Comparison of ENCODE assay signal across 1 cellular context in the genomic region with DNA sequence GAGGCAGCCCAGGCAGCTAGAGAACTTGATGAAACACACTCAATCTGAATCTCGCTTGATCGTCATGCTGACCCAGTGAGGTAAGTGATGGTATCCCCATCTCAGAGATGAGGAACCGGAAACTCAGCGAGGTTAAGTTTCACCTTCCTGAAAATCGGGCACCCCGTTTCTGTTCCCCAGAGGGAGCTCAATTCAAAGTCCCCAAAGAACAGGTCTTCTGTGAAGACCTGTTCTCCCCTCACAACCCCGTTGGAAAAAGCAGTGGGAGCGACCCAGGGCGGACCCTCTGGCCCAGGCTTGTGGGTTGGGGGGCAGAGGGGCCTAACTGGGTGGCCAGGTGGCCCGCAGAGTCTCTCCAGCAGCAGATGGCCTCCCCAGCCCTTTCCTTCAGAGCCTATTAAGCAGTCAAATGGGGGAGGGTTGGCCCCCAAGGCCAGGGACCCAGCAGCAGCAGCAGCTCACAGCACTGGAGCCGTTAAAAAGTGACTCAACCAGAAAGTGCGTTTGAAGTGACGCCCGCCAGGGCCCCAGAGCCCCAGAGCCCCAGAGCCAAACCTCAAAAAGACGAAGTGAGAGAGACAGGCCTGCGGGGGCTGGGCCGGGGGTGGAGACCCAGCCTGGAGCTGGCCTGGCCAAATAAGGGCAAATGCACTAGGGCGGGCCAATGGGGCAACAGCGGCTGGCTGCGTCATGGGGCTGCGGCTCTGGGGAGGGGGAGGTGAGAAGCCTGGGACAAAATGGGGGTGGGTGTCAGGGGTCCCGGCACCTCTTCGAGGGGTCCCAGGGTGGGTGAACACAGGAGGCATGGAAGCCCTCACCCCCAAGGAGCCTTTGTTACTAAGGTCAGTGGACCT.
TF ChIP-seq lines count a peak whose summit lies in the region.

No MANE protein-coding gene starts in this region.

TF ChIP-seq in K562, 482 proteins besides CTCF, POLR2A, EP300 and RAD21 (continued from another document and continues in another):
- TF ChIP-seq KLF6 (CRISPR knock-in tag; IDR thresholded peaks at IDR 0.05; ENCODE audit: borderline replicate concordance) (no peak; the same call in 1 of the 2 replicates), NFE2L1 (tag; IDR thresholded peaks at IDR 0.05; ENCODE audit: borderline replicate concordance, low read depth) (no peak), CSDE1 (IDR thresholded peaks at IDR 0.05) (peak in 1 of 2 experiments; percentile 28; a peak in 1 of 4 replicates), ZNF668 (CRISPR knock-in tag; IDR thresholded peaks at IDR 0.05) (no peak), ZNF780A (CRISPR knock-in tag; IDR thresholded peaks at IDR 0.05) (no peak), ZKSCAN3 (CRISPR knock-in tag; IDR thresholded peaks at IDR 0.05) (no peak), TAF1 (IDR thresholded peaks at IDR 0.05; ENCODE audit: control insufficient read depth, extremely low read depth, insufficient read depth, low read length, severe bottlenecking) (peak; percentile 95), THRAP3 (IDR thresholded peaks at IDR 0.05; ENCODE audit: borderline replicate concordance) (no peak), GTF2E2 (tag; IDR thresholded peaks at IDR 0.05) (peak; percentile 91; the same call in 1 of the 2 replicates), KAT2B (IDR thresholded peaks at IDR 0.05; ENCODE audit: low read depth, low read length) (no peak), NELFE (IDR thresholded peaks at IDR 0.05; ENCODE audit: insufficient read depth, insufficient read length) (no peak), ZC3H4 (CRISPR knock-in tag; IDR thresholded peaks at IDR 0.05; ENCODE audit: borderline replicate concordance) (no peak), FOXJ3 (CRISPR knock-in tag; IDR thresholded peaks at IDR 0.05) (no peak), HDAC1 (IDR thresholded peaks at IDR 0.05) (no peak), ZNF124 (CRISPR knock-in tag; IDR thresholded peaks at IDR 0.05) (no peak), TARDBP (IDR thresholded peaks at IDR 0.05) (no peak), SIN3B (IDR thresholded peaks at IDR 0.05; ENCODE audit: low read depth) (no peak), MEF2A (IDR thresholded peaks at IDR 0.05; ENCODE audit: control insufficient read depth, low read depth, low read length) (peak; percentile 33; the same call in 1 of the 2 replicates), HDAC6 (IDR thresholded peaks at IDR 0.05; ENCODE audit: low read depth, low read length) (no peak), NCOA4 (IDR thresholded peaks at IDR 0.05; ENCODE audit: partially characterized antibody) (no peak), ZNF140 (CRISPR knock-in tag; IDR thresholded peaks at IDR 0.05) (no peak), GATAD2B (IDR thresholded peaks at IDR 0.05; ENCODE audit: borderline replicate concordance) (peak; percentile 25; the same call in 1 of the 2 replicates), SRSF9 (IDR thresholded peaks at IDR 0.05; ENCODE audit: borderline replicate concordance, low read depth, low read length) (no peak), OTX1 (CRISPR knock-in tag; IDR thresholded peaks at IDR 0.05) (0 out of 2 replicates have a peak, but pooled peaks have one; percentile 3), ZNF431 (CRISPR knock-in tag; IDR thresholded peaks at IDR 0.05) (0 out of 2 replicates have a peak, but pooled peaks have one; percentile 51), CBX8 (IDR thresholded peaks at IDR 0.05; ENCODE audit: borderline replicate concordance, extremely low read depth, low read depth, low read length, poor library complexity, severe bottlenecking) (no peak), RNF2 (IDR thresholded peaks at IDR 0.05) (peak; percentile 94), SRF (CRISPR knock-in tag; IDR thresholded peaks at IDR 0.05) (peak; percentile 100), CBX5 (IDR thresholded peaks at IDR 0.05; ENCODE audit: borderline replicate concordance, low read depth) (no peak), CEBPB (tag; IDR thresholded peaks at IDR 0.05) (peak; percentile 49; the same call in 1 of the 2 replicates), PTRF (tag; IDR thresholded peaks at IDR 0.05) (no peak), ZBTB1 (CRISPR knock-in tag; IDR thresholded peaks at IDR 0.05; ENCODE audit: borderline replicate concordance, low read depth) (0 out of 2 replicates have a peak, but pooled peaks have one; percentile 44), FUS (optimal IDR thresholded peaks at IDR 0.05; ENCODE audit: low read depth, low read length) (no peak), ZNF217 (CRISPR knock-in tag; IDR thresholded peaks at IDR 0.05) (no peak), MAFK (IDR thresholded peaks at IDR 0.05; ENCODE audit: low read length) (peak; percentile 68), MCM2 (IDR thresholded peaks at IDR 0.05; ENCODE audit: low read depth) (no peak), NFYB (IDR thresholded peaks at IDR 0.05; ENCODE audit: extremely low read depth, insufficient read length) (peak; percentile 65), HDAC3 (IDR thresholded peaks at IDR 0.05; ENCODE audit: borderline replicate concordance, partially characterized antibody) (peak; percentile 48), ZKSCAN8 (CRISPR knock-in tag; IDR thresholded peaks at IDR 0.05) (peak; percentile 85), BMI1 (IDR thresholded peaks at IDR 0.05; ENCODE audit: low read length) (no peak), CHD1 (IDR thresholded peaks at IDR 0.05; ENCODE audit: low read length) (peak; percentile 87), ZNF121 (CRISPR knock-in tag; conservative IDR thresholded peaks at IDR 0.05) (no peak)
- TF ChIP-seq, protein P1, sequence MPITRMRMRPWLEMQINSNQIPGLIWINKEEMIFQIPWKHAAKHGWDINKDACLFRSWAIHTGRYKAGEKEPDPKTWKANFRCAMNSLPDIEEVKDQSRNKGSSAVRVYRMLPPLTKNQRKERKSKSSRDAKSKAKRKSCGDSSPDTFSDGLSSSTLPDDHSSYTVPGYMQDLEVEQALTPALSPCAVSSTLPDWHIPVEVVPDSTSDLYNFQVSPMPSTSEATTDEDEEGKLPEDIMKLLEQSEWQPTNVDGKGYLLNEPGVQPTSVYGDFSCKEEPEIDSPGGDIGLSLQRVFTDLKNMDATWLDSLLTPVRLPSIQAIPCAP (CRISPR knock-in tag; IDR thresholded peaks at IDR 0.05; ENCODE audit: borderline replicate concordance): no peak
- TF ChIP-seq, protein P2, sequence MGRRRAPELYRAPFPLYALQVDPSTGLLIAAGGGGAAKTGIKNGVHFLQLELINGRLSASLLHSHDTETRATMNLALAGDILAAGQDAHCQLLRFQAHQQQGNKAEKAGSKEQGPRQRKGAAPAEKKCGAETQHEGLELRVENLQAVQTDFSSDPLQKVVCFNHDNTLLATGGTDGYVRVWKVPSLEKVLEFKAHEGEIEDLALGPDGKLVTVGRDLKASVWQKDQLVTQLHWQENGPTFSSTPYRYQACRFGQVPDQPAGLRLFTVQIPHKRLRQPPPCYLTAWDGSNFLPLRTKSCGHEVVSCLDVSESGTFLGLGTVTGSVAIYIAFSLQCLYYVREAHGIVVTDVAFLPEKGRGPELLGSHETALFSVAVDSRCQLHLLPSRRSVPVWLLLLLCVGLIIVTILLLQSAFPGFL (CRISPR knock-in tag; IDR thresholded peaks at IDR 0.05): no peak
- TF ChIP-seq, protein P3, sequence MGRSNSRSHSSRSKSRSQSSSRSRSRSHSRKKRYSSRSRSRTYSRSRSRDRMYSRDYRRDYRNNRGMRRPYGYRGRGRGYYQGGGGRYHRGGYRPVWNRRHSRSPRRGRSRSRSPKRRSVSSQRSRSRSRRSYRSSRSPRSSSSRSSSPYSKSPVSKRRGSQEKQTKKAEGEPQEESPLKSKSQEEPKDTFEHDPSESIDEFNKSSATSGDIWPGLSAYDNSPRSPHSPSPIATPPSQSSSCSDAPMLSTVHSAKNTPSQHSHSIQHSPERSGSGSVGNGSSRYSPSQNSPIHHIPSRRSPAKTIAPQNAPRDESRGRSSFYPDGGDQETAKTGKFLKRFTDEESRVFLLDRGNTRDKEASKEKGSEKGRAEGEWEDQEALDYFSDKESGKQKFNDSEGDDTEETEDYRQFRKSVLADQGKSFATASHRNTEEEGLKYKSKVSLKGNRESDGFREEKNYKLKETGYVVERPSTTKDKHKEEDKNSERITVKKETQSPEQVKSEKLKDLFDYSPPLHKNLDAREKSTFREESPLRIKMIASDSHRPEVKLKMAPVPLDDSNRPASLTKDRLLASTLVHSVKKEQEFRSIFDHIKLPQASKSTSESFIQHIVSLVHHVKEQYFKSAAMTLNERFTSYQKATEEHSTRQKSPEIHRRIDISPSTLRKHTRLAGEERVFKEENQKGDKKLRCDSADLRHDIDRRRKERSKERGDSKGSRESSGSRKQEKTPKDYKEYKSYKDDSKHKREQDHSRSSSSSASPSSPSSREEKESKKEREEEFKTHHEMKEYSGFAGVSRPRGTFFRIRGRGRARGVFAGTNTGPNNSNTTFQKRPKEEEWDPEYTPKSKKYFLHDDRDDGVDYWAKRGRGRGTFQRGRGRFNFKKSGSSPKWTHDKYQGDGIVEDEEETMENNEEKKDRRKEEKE (IDR thresholded peaks at IDR 0.05; ENCODE audit: borderline replicate concordance in 1 of 2, control insufficient read depth in 1 of 2, low read depth in 2 of 2, low read length in 1 of 2): 0 out of 4 replicates have a peak, but pooled peaks of 1 of the 2 experiments have one; percentile 51
- TF ChIP-seq, protein P4, sequence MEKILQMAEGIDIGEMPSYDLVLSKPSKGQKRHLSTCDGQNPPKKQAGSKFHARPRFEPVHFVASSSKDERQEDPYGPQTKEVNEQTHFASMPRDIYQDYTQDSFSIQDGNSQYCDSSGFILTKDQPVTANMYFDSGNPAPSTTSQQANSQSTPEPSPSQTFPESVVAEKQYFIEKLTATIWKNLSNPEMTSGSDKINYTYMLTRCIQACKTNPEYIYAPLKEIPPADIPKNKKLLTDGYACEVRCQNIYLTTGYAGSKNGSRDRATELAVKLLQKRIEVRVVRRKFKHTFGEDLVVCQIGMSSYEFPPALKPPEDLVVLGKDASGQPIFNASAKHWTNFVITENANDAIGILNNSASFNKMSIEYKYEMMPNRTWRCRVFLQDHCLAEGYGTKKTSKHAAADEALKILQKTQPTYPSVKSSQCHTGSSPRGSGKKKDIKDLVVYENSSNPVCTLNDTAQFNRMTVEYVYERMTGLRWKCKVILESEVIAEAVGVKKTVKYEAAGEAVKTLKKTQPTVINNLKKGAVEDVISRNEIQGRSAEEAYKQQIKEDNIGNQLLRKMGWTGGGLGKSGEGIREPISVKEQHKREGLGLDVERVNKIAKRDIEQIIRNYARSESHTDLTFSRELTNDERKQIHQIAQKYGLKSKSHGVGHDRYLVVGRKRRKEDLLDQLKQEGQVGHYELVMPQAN (IDR thresholded peaks at IDR 0.05; ENCODE audit: borderline replicate concordance): no peak; the same call in 1 of the 2 replicates
- TF ChIP-seq, protein P5, sequence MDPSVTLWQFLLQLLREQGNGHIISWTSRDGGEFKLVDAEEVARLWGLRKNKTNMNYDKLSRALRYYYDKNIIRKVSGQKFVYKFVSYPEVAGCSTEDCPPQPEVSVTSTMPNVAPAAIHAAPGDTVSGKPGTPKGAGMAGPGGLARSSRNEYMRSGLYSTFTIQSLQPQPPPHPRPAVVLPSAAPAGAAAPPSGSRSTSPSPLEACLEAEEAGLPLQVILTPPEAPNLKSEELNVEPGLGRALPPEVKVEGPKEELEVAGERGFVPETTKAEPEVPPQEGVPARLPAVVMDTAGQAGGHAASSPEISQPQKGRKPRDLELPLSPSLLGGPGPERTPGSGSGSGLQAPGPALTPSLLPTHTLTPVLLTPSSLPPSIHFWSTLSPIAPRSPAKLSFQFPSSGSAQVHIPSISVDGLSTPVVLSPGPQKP (CRISPR knock-in tag; IDR thresholded peaks at IDR 0.05): no peak
- TF ChIP-seq, protein P6, sequence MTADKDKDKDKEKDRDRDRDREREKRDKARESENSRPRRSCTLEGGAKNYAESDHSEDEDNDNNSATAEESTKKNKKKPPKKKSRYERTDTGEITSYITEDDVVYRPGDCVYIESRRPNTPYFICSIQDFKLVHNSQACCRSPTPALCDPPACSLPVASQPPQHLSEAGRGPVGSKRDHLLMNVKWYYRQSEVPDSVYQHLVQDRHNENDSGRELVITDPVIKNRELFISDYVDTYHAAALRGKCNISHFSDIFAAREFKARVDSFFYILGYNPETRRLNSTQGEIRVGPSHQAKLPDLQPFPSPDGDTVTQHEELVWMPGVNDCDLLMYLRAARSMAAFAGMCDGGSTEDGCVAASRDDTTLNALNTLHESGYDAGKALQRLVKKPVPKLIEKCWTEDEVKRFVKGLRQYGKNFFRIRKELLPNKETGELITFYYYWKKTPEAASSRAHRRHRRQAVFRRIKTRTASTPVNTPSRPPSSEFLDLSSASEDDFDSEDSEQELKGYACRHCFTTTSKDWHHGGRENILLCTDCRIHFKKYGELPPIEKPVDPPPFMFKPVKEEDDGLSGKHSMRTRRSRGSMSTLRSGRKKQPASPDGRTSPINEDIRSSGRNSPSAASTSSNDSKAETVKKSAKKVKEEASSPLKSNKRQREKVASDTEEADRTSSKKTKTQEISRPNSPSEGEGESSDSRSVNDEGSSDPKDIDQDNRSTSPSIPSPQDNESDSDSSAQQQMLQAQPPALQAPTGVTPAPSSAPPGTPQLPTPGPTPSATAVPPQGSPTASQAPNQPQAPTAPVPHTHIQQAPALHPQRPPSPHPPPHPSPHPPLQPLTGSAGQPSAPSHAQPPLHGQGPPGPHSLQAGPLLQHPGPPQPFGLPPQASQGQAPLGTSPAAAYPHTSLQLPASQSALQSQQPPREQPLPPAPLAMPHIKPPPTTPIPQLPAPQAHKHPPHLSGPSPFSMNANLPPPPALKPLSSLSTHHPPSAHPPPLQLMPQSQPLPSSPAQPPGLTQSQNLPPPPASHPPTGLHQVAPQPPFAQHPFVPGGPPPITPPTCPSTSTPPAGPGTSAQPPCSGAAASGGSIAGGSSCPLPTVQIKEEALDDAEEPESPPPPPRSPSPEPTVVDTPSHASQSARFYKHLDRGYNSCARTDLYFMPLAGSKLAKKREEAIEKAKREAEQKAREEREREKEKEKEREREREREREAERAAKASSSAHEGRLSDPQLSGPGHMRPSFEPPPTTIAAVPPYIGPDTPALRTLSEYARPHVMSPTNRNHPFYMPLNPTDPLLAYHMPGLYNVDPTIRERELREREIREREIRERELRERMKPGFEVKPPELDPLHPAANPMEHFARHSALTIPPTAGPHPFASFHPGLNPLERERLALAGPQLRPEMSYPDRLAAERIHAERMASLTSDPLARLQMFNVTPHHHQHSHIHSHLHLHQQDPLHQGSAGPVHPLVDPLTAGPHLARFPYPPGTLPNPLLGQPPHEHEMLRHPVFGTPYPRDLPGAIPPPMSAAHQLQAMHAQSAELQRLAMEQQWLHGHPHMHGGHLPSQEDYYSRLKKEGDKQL (CRISPR knock-in tag; IDR thresholded peaks at IDR 0.05; ENCODE audit: borderline replicate concordance): no peak
- TF ChIP-seq, protein P7, sequence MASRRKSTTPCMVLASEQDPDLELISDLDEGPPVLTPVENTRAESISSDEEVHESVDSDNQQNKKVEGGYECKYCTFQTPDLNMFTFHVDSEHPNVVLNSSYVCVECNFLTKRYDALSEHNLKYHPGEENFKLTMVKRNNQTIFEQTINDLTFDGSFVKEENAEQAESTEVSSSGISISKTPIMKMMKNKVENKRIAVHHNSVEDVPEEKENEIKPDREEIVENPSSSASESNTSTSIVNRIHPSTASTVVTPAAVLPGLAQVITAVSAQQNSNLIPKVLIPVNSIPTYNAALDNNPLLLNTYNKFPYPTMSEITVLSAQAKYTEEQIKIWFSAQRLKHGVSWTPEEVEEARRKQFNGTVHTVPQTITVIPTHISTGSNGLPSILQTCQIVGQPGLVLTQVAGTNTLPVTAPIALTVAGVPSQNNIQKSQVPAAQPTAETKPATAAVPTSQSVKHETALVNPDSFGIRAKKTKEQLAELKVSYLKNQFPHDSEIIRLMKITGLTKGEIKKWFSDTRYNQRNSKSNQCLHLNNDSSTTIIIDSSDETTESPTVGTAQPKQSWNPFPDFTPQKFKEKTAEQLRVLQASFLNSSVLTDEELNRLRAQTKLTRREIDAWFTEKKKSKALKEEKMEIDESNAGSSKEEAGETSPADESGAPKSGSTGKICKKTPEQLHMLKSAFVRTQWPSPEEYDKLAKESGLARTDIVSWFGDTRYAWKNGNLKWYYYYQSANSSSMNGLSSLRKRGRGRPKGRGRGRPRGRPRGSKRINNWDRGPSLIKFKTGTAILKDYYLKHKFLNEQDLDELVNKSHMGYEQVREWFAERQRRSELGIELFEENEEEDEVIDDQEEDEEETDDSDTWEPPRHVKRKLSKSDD (conservative IDR thresholded peaks at IDR 0.05; ENCODE audit: low read length): no peak
